ENCODE assay signal across 1 cellular context in genomic region chr15:68743256-68743655, GRCh38.
TF ChIP-seq lines count a peak whose summit lies in the region.

No MANE protein-coding gene starts in this region.

TF ChIP-seq in GM23338, 12 proteins besides CTCF, POLR2A, EP300 and RAD21 (continued from another document):
- TF ChIP-seq CREB1 (CRISPR knock-in tag; IDR thresholded peaks at IDR 0.05; ENCODE audit: low read depth) (no peak), POLR2AphosphoS5 (IDR thresholded peaks at IDR 0.05; ENCODE audit: low read depth) (no peak), EZH2 (IDR thresholded peaks at IDR 0.05; ENCODE audit: low read depth, unreplicated experiment) (no peak), ETS1 (IDR thresholded peaks at IDR 0.05) (no peak), ZNF331 (CRISPR knock-in tag; IDR thresholded peaks at IDR 0.05; ENCODE audit: low read depth) (no peak), STAT1 (IDR thresholded peaks at IDR 0.05; ENCODE audit: unreplicated experiment) (no peak), ZNF114 (CRISPR knock-in tag; IDR thresholded peaks at IDR 0.05) (no peak), NANOG (IDR thresholded peaks at IDR 0.05; ENCODE audit: borderline replicate concordance) (no peak), REST (IDR thresholded peaks at IDR 0.05; ENCODE audit: unreplicated experiment) (no peak)
